Comparison of ENCODE assay signal across 13 cellular contexts in the genomic region with DNA sequence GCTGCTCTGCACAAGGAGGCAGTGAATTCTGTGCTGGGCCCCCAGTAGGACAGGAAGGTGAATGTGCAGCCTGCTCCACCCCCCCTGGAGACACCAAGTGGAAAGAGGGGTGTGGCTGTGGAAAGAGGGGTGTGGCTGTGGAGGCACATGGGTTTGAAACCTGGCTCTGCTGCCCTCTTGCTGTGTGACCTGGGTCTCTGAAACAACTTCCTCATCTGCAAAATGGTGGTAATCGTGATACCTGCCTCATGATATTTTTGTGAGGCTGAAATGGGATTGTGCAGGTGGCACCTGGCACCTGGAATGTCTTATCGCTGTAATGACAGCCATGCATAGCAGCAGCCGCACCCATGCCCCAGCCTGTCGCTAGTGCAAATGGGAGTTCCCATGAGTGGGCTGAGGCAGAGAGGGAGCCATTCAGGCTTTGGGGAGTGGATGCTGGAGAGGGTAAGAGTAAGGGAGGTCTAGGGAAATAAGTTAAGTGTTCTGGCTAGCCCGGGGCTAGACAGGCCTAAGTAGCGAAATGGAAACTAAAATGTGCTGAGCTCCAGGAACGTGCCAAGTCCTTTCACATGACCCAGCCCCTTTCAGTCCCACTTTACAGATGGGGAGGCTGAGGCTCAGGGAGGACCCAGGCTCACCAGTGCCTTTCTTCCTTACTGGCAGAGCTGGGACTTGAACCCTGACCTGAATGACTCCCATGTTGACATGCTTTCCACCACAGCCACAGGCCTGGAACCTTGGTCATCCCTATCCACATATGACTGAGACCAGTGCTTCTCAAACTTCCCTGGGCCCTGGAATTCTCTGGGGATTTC. TPM values are rescaled to one million over a fixed set of nuclear protein-coding genes. Genes with fewer than 3 reads are reported as not detected.
A peak's percentile ranks its signal among the peaks of the same experiment; 100 is the strongest.
DNase-seq lines count a peak whose midpoint lies in the region; ATAC-seq, FAIRE-seq and TF ChIP-seq lines count a peak whose summit lies in the region.
"Had no signal": no experiment of that assay in that cellular context is flagged by ENCODE, and none has a peak within 500 bp of the region (broad histone marks: within the 10 kb centered on the region; RNA-seq: fewer than 3 reads in every experiment).

No MANE protein-coding gene starts in this region.

- CTCF ChIA-PET in K562 (lab: Yijun Ruan, JAX; ENCODE audit: low intra/inter-chr PET ratio): no interaction called here

- H3K27me3 ChIP-seq in heart right ventricle (no peaks in the 10 kb centered on the region), K562 (ENCODE audit: control insufficient read depth in 2 of 2, insufficient read depth in 2 of 2, low read length in 2 of 2) (no peaks in the 10 kb centered on the region), testis (no peaks in the 10 kb centered on the region)
- H3K27me3 ChIP-seq: ovary had no signal

- peak overlapping the region in 3 of 10 donors; percentile 15 to 76 (median 63) for H3K27ac ChIP-seq in heart right ventricle
- 0 out of 3 replicates have a peak overlapping the region, but pooled peaks have one; percentile 8 for H3K27ac ChIP-seq in K562 (ENCODE audit: extremely low read depth, low read depth, low read length)
- no peak overlapping the region for H3K27ac ChIP-seq in testis
- H3K27ac ChIP-seq: ovary had no signal

- peak in 1 of 9 donors; percentile 28 for TF ChIP-seq CTCF in heart right ventricle (IDR thresholded peaks at IDR 0.05)
- TF ChIP-seq CTCF in K562 (IDR thresholded peaks at IDR 0.05 in 2 of 3, conservative IDR thresholded peaks at IDR 0.05 in 1 of 3; ENCODE audit: insufficient read depth in 2 of 3, low read depth in 1 of 3, low read length in 3 of 3): peak; percentile 73 to 76 (median 76)
- no peak for TF ChIP-seq CTCF in testis (IDR thresholded peaks at IDR 0.05)

- H3K9me3 ChIP-seq in heart right ventricle (no peaks in the 10 kb centered on the region), K562 (replicated peaks; ENCODE audit: control insufficient read depth, insufficient read depth, low read depth, low read length) (no peaks in the 10 kb centered on the region), testis (no peaks in the 10 kb centered on the region)
- H3K9me3 ChIP-seq: ovary had no signal

- H3K4me1 ChIP-seq in heart right ventricle (peaks cover 7 to 66% (median 29%) of the 10 kb centered on the region in 9 donors), K562 (replicated peaks in 1 of 2; ENCODE audit: control insufficient read depth in 2 of 2, insufficient read depth in 2 of 2, low read length in 2 of 2) (peaks cover 9 to 19% of the 10 kb centered on the region in 2 experiments), testis (no peaks in the 10 kb centered on the region)

- H3K4me3 ChIP-seq in heart right ventricle (no peak overlapping the region), K562 (no peak overlapping the region), testis (no peak overlapping the region)
- H3K4me3 ChIP-seq: ovary had no signal

- H3K9ac ChIP-seq in K562 (ENCODE audit: insufficient read depth in 1 of 2, low read depth in 2 of 2, low read length in 2 of 2): peak overlapping the region in 1 of 2 experiments; percentile 3; a peak in 2 of 4 replicates

- TF ChIP-seq POLR2A in K562 (conservative IDR thresholded peaks at IDR 0.05): no peak
- TF ChIP-seq POLR2A in testis (IDR thresholded peaks at IDR 0.05): no peak

- BruUV-seq in K562 (replicated peaks; lab: Mats Ljungman, UMichigan): no TSS peak

- peak overlapping the region; percentile 90 for H2AFZ ChIP-seq in K562 (ENCODE audit: low read depth, low read length)

- FAIRE-seq in K562 (lab: Jason Lieb, UNC): peak; percentile 98

- WGBS in heart right ventricle, 2 donors: 83 to 91% methylated on average over 7 of the region's 7 CpGs
- 48% methylated on average over 7 of the region's 7 CpGs for WGBS in K562 (ENCODE audit: insufficient coverage, low coverage, missing lambda C conversion rate)
- 92 to 96% methylated on average over 7 of the region's 7 CpGs for WGBS in testis, 2 donors

- no peaks in the 10 kb centered on the region for H3K79me2 ChIP-seq in K562 (ENCODE audit: control insufficient read depth, insufficient read depth, low read length)

- intact Hi-C loops in heart right ventricle (cut with DNase I): no loop called here
- intact Hi-C loops in Right ventricle myocardium superior (cut with DNase I): no loop called here
- intact Hi-C loops in K562 (cut with micrococcal nuclease): loop anchor here (5.0 kb wide), 1 partner anchor 47 kb away; no protein-coding TSS in a partner anchor
- intact Hi-C loops in testis (cut with DNase I; ENCODE audit: low total_unique reads): no loop called here

- H3K9me1 ChIP-seq in K562 (ENCODE audit: control insufficient read depth, insufficient read depth, low read length): no peaks in the 10 kb centered on the region

- POLR2A ChIA-PET in K562 (lab: Yijun Ruan, JAX): interaction anchor here (0.6 to 1.4 kb wide), 4 partner anchors 8 to 91 kb away, joined by 3 to 4 read pairs (median 3); partner anchors contain the start of gene VSIR

- H3K36me3 ChIP-seq in heart right ventricle (no peaks in the 10 kb centered on the region), K562 (ENCODE audit: control insufficient read depth, insufficient read depth, low read length) (no peaks in the 10 kb centered on the region), testis (ENCODE audit: low read depth, missing control alignments) (no peaks in the 10 kb centered on the region)
- H3K36me3 ChIP-seq: ovary had no signal

- H4K20me1 ChIP-seq in K562 (replicated peaks; ENCODE audit: control insufficient read depth, insufficient read depth, low read length): no peaks in the 10 kb centered on the region

- H3K4me2 ChIP-seq in K562 (ENCODE audit: insufficient read depth, low read length): peak overlapping the region; percentile 27; the same call in 1 of the 2 replicates

- peak; percentile 49 to 79 for TF ChIP-seq RAD21 in K562 (CRISPR knock-in tag; conservative IDR thresholded peaks at IDR 0.05 in 1 of 2, IDR thresholded peaks at IDR 0.05 in 1 of 2)

- ATAC-seq in heart right ventricle: peak in 6 of 8 donors; percentile 25 to 56 (median 38)
- no peak for ATAC-seq in Right ventricle myocardium superior (ENCODE audit: poor library complexity)
- ATAC-seq in K562: peak; percentile 97
- ATAC-seq in stimulated activated naive CD8-positive, alpha-beta T cell treated with anti-CD3 and anti-CD28 coated beads, Interleukin-15, Interleukin-2, amounts not matched to agents 100 U/mL and 50 U/mL, for 24 hours: peak; percentile 79
- no peak for ATAC-seq in GM18867 (IDR thresholded peaks at IDR 0.05; ENCODE audit: unreplicated experiment)
- ATAC-seq: T-cell had no signal

- TF ChIP-seq EP300 in K562 (IDR thresholded peaks at IDR 0.05; ENCODE audit: low read length): no peak

- DNase-seq in heart right ventricle: peak in 1 of 2 donors; percentile 38
- DNase-seq in Right ventricle myocardium superior: no peak
- DNase-seq in NCI-H226: peak; percentile 33
- DNase-seq in K562 (ENCODE audit: extremely low read depth in 1 of 4, low spot score in 3 of 4): peak; percentile 87 to 94 (median 92)
- DNase-seq in stimulated activated naive CD8-positive, alpha-beta T cell treated with anti-CD3 and anti-CD28 coated beads, Interleukin-15, Interleukin-2, amounts not matched to agents 100 U/mL and 50 U/mL, for 24 hours: peak; percentile 58
- no peak for DNase-seq in EL
- no peak for DNase-seq in testis
- DNase-seq: effector memory CD4-positive, alpha-beta T cell; kidney glomerular epithelial cell; NCI-H1092; ovary; T-cell had no signal

- in situ Hi-C loops in K562 (cut with MboI): no loop called here

TF ChIP-seq in K562, 482 proteins besides CTCF, POLR2A, EP300 and RAD21 (continues in another document):
- no peak for TF ChIP-seq RFX1 (IDR thresholded peaks at IDR 0.05)
- TF ChIP-seq TBP (optimal IDR thresholded peaks at IDR 0.05; ENCODE audit: low read depth, low read length): no peak

RNA-seq across cellular contexts. Expression of gene C10orf105, which starts 35.0 kb away (rescaled TPM):
- total RNA-seq in heart right ventricle: under 1 TPM in 5 of 10 donors, not detected in 5; 0.05 to 0.16 (median 0.07) TPM
- polyA plus RNA-seq in heart right ventricle: under 1 TPM; 0.03 to 0.15 TPM
- 0.05 TPM for total RNA-seq in Right ventricle myocardium superior
- 0.09 TPM in 1 of 2 replicates, not detected in the other for total RNA-seq in K562 (2011; cell fraction: chromatin; rRNA removed; ENCODE audit: low replicate concordance)
- 0.17 TPM in 1 of 2 replicates, not detected in the other for total RNA-seq in K562 (2011; cell fraction: nucleolus; rRNA removed)
- not detected in 2 replicates for total RNA-seq in K562 (2011; cell fraction: nucleoplasm; rRNA removed)
- not detected in 2 replicates for total RNA-seq in K562 (2014; rRNA removed)
- 0.03 and 0.04 TPM in 2 replicates for total RNA-seq in K562 (2014; rRNA removed; fragmentation: Illumina TruSeq; extraction: Trizol)
- 0.15 and 0.25 TPM in 2 replicates for total RNA-seq in K562 (2015; rRNA removed; fragmentation: Illumina TruSeq; extraction: Trizol)
- 0.09 TPM in 2 replicates for total RNA-seq in K562 (2021)
- polyA plus RNA-seq in K562 (2011; rRNA removed): 0.04 TPM in 2 replicates
- polyA plus RNA-seq in K562 (2011; cell fraction: cytosol; rRNA removed): 0.01 and 0.12 TPM in 2 replicates
- polyA plus RNA-seq in K562 (2011; cell fraction: nucleus; rRNA removed): 0.10 TPM in 1 of 2 replicates, not detected in the other
- polyA plus RNA-seq in K562 (2012): 0.40 and 0.58 TPM in 2 replicates
- 0.03 and 0.07 TPM in 2 replicates for polyA plus RNA-seq in K562 (2014; fragmentation: Illumina TruSeq; extraction: Trizol)
- not detected for polyA plus RNA-seq in K562 (2014; fragmentation: Nextera tagmentation; extraction: Ambion mirVana)
- polyA plus RNA-seq in K562 (2014; rRNA removed): 0.04 and 0.11 TPM in 2 replicates
- polyA minus RNA-seq in K562 (2011; rRNA and poly(A)+ RNA removed): 0.18 TPM in 1 of 2 replicates, not detected in the other
- 0.19 TPM in 1 of 2 replicates, not detected in the other for polyA minus RNA-seq in K562 (2011; cell fraction: cytosol; rRNA and poly(A)+ RNA removed)
- polyA minus RNA-seq in K562 (2011; cell fraction: nucleus; rRNA and poly(A)+ RNA removed): under 0.01 and 0.11 TPM in 2 replicates
- total RNA-seq in testis: under 1 TPM; 0.47 to 0.87 TPM
- polyA plus RNA-seq in testis (ENCODE audit: insufficient read depth, low read depth, low replicate concordance): 1.7 TPM

Comparison
In these comparisons a context has a peak if more than half of its experiments do, and no peak if none do; other contexts are left out.
1. ATAC-seq: peak in heart right ventricle (6 of 8), K562 (single experiment) and stimulated activated naive CD8-positive, alpha-beta T cell treated with anti-CD3 and anti-CD28 coated beads, Interleukin-15, Interleukin-2, amounts not matched to agents 100 U/mL and 50 U/mL, for 24 hours (single experiment); none in Right ventricle myocardium superior (single experiment) and GM18867 (single experiment).
2. DNase-seq: peak in NCI-H226 (single experiment), K562 (4 of 4) and stimulated activated naive CD8-positive, alpha-beta T cell treated with anti-CD3 and anti-CD28 coated beads, Interleukin-15, Interleukin-2, amounts not matched to agents 100 U/mL and 50 U/mL, for 24 hours (single experiment); none in Right ventricle myocardium superior (single experiment), EL (single experiment) and testis (single experiment).
3. CTCF ChIP-seq: peak in K562 (3 of 3); none in testis (0 of 3).